23 cellular contexts compared by ENCODE assay signal in the genomic region with DNA sequence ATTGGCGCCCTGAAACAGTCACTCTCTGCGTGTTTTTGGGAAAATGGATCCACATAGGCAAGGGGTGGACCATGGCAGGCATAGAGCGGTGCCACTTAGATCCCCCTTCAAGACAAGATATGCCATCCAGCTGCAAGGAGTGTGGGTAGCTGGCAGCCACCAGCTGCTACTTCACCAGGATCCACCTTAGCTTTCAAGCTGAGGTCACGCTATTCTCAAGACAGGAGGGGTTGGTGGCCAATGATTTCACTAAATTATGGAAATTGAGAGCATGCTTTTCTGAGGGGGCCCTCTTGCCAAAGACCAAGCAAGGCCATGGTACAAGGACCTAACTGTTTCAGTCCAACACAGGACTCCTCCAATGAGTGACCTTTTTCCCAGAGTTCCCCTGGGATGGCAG. TPM values are rescaled to one million over a fixed set of nuclear protein-coding genes. Genes with fewer than 3 reads are reported as not detected.
"Had no signal": no experiment of that assay in that cellular context is flagged by ENCODE, and none has a peak within 500 bp of the region (broad histone marks: within the 10 kb centered on the region; RNA-seq: fewer than 3 reads in every experiment).

No MANE protein-coding gene starts in this region.

- H3K4me3 Mint-ChIP-seq: IgD-negative memory B cell had no signal

- H3K9me3 Mint-ChIP-seq: IgD-negative memory B cell had no signal

- H3K27ac Mint-ChIP-seq: IgD-negative memory B cell had no signal

- ATAC-seq: K562 had no signal

- H3K4me1 Mint-ChIP-seq: IgD-negative memory B cell had no signal

- DNase-seq: Kasumi-1, MM.1S, NCI-H1092 treated with DMSO at 0.1 percent for 48 hours, NCI-H1436, NCI-H187, NCI-H2029, NCI-H2081 treated with DMSO at 0.1 percent for 48 hours, NCI-H2171, NCI-H226, NCI-H446, NCI-H510A, NCI-H524 treated with DMSO at 0.1 percent for 48 hours, NCI-H69, NCI-H774, Right ventricle myocardium superior, RPMI8226, SK-N-SH had no signal

- H3K27ac ChIP-seq: KMS-11 had no signal

- H3K9ac ChIP-seq: KMS-11, SK-N-SH had no signal

- H3K4me3 ChIP-seq: K562 had no signal

- H3K9me3 ChIP-seq: SK-N-SH had no signal

RNA-seq across cellular contexts. Expression of a gene that starts 42.7 kb away (rescaled TPM):
- total RNA-seq: HT1080, K562, M059J, Right ventricle myocardium superior, SK-MEL-5 had no signal
- polyA plus RNA-seq: IgD-negative memory B cell, K562, SK-N-SH had no signal
